8 cellular contexts compared by ENCODE assay signal in genomic region chr12:49763006-49763591, GRCh38. TPM values are rescaled to one million over a fixed set of nuclear protein-coding genes. Genes with fewer than 3 reads are reported as not detected.
A peak's percentile ranks its signal among the peaks of the same experiment; 100 is the strongest.
DNase-seq lines count a peak whose midpoint lies in the region; ATAC-seq and TF ChIP-seq lines count a peak whose summit lies in the region.

No MANE protein-coding gene starts in this region.

- peak; percentile 41 for TF ChIP-seq CTCF in liver (IDR thresholded peaks at IDR 0.05; ENCODE audit: low read depth, low read length, missing input control)

- ATAC-seq in GM21786 (IDR thresholded peaks at IDR 0.05; ENCODE audit: unreplicated experiment): no peak
- ATAC-seq in HG02973 (IDR thresholded peaks at IDR 0.05; ENCODE audit: unreplicated experiment): no peak

- 52% methylated on average over 8 of the region's 8 CpGs for WGBS in liver

- TF ChIP-seq RAD21 in liver (IDR thresholded peaks at IDR 0.05): peak; percentile 41 to 68

- H3K27ac ChIP-seq in caudate nucleus (ENCODE audit: low read depth, low read length): no peak overlapping the region
- no peak overlapping the region for H3K27ac ChIP-seq in liver (ENCODE audit: low read depth in 1 of 2, low read length in 2 of 2)

- H3K4me1 ChIP-seq in liver (ENCODE audit: control insufficient read depth in 4 of 4, insufficient read depth in 4 of 4, low read length in 3 of 4): no peaks in the 10 kb centered on the region

- DNase-seq in EL (peak; percentile 47), LHCN-M2 (ENCODE audit: low read depth) (peak; percentile 36), caudate nucleus (lab: John Stamatoyannopoulos, UW) (peak in 46 of 61 donors; percentile 1 to 58 (median 17))
- peak; percentile 76 for DNase-seq in activated CD4-positive, CD25-positive, alpha-beta regulatory T cell treated with anti-CD3 and anti-CD28 coated beads, Interleukin-2, amount 50 U/mL, for 72 hours
- peak; percentile 55 to 76 (median 65) for DNase-seq in stimulated activated CD4-positive, alpha-beta T cell treated with anti-CD3 and anti-CD28 coated beads, TNF-alpha, amount 100 ng/mL, for 24 hours (ENCODE audit: low read depth in 3 of 3)

- no peaks in the 10 kb centered on the region for H3K27me3 ChIP-seq in liver (ENCODE audit: control insufficient read depth in 4 of 4, insufficient read depth in 4 of 4, low read length in 3 of 4)

- peaks cover 19 to 62% (median 53%) of the 10 kb centered on the region in 4 donors for H3K36me3 ChIP-seq in liver (ENCODE audit: control insufficient read depth in 4 of 4, insufficient read depth in 3 of 4, low read depth in 1 of 4, low read length in 3 of 4)

- no peak overlapping the region for H3K9ac ChIP-seq in liver (ENCODE audit: low read depth in 1 of 2, low read length in 2 of 2)

- H3K9me3 ChIP-seq in liver (ENCODE audit: control insufficient read depth in 4 of 4, low read length in 3 of 4): no peaks in the 10 kb centered on the region

- H3K4me3 ChIP-seq in liver (ENCODE audit: low read depth in 1 of 3, low read length in 3 of 3): no peak overlapping the region

TF ChIP-seq in liver, 16 proteins besides CTCF, POLR2A, EP300 and RAD21:
- no peak for TF ChIP-seq EGR1 (IDR thresholded peaks at IDR 0.05; ENCODE audit: low read depth in 2 of 2)
- TF ChIP-seq FOXA2 (IDR thresholded peaks at IDR 0.05): no peak
- TF ChIP-seq JUND (IDR thresholded peaks at IDR 0.05): no peak
- no peak for TF ChIP-seq REST (IDR thresholded peaks at IDR 0.05)
- no peak for TF ChIP-seq ZBTB33 (IDR thresholded peaks at IDR 0.05)
- TF ChIP-seq HNF4A (conservative IDR thresholded peaks at IDR 0.05): no peak
- no peak for TF ChIP-seq ATF3 (IDR thresholded peaks at IDR 0.05)
- TF ChIP-seq FOXA1 (IDR thresholded peaks at IDR 0.05): no peak
- no peak for TF ChIP-seq NR2F2 (IDR thresholded peaks at IDR 0.05)
- TF ChIP-seq RXRA (IDR thresholded peaks at IDR 0.05): no peak
- no peak for TF ChIP-seq TAF1 (conservative IDR thresholded peaks at IDR 0.05)
- TF ChIP-seq GABPA (IDR thresholded peaks at IDR 0.05 in 1 of 2, conservative IDR thresholded peaks at IDR 0.05 in 1 of 2): no peak
- TF ChIP-seq HNF4G (IDR thresholded peaks at IDR 0.05): no peak
- no peak for TF ChIP-seq MAX (IDR thresholded peaks at IDR 0.05)
- TF ChIP-seq SP1 (IDR thresholded peaks at IDR 0.05): no peak
- TF ChIP-seq YY1 (IDR thresholded peaks at IDR 0.05): no peak

RNA-seq across cellular contexts. Expression of gene TMBIM6, which starts 21.7 kb away (rescaled TPM):
- 413 and 429 TPM in 2 replicates for total RNA-seq in LHCN-M2 (2014; rRNA removed)
- 355 TPM for polyA plus RNA-seq in LHCN-M2 (2012)
- total RNA-seq in liver: 100 to 1,000 TPM; 464 to 740 TPM
- 1,000 to 10,000 TPM in 1 of 2 donors, 100 to 1,000 TPM in 1; 687 to 1,207 TPM for polyA plus RNA-seq in liver

RNA-seq across cellular contexts. Expression of gene FMNL3, which starts 55.9 kb away (rescaled TPM):
- total RNA-seq in LHCN-M2 (2014; rRNA removed) (35.5 and 36.5 TPM in 2 replicates), liver (1 to 10 TPM; 4.0 to 4.5 TPM)
- 15.7 TPM for polyA plus RNA-seq in LHCN-M2 (2012)
- polyA plus RNA-seq in liver: 1 to 10 TPM in 1 of 2 donors, under 1 TPM in 1; 0.72 to 1.2 TPM

Comparison
In these comparisons a context has a peak if more than half of its experiments do, and no peak if none do; other contexts are left out.
1. DNase-seq: peak in every context shown above with its lines; median percentile 76 in activated CD4-positive, CD25-positive, alpha-beta regulatory T cell treated with anti-CD3 and anti-CD28 coated beads, Interleukin-2, amount 50 U/mL, for 72 hours; 65 in stimulated activated CD4-positive, alpha-beta T cell treated with anti-CD3 and anti-CD28 coated beads, TNF-alpha, amount 100 ng/mL, for 24 hours; 47 in EL; 36 in LHCN-M2; 17 in caudate nucleus.